In genomic region chr15:66691727-66692126, GRCh38 we compare ENCODE assay signal across 18 cellular contexts. TPM values are rescaled to one million over a fixed set of nuclear protein-coding genes. Genes with fewer than 3 reads are reported as not detected.
DNase-seq lines count a peak whose midpoint lies in the region; ATAC-seq and TF ChIP-seq lines count a peak whose summit lies in the region.
"Had no signal": no experiment of that assay in that cellular context is flagged by ENCODE, and none has a peak within 500 bp of the region (broad histone marks: within the 10 kb centered on the region; RNA-seq: fewer than 3 reads in every experiment).

No MANE protein-coding gene starts in this region.

- no peaks in the 10 kb centered on the region for H3K9me3 ChIP-seq in BLaER1
- no peaks in the 10 kb centered on the region for H3K9me3 ChIP-seq in CD4-positive, alpha-beta T cell (ENCODE audit: control insufficient read depth, low read length)
- no peaks in the 10 kb centered on the region for H3K9me3 ChIP-seq in endodermal cell (ENCODE audit: control insufficient read depth, low read length)
- H3K9me3 ChIP-seq in suprapubic skin, result no peaks in the 10 kb centered on the region
- H3K9me3 ChIP-seq: SJCRH30 had no signal

- H3K4me3 Mint-ChIP-seq in CD4-positive, alpha-beta T cell, result no peak overlapping the region
- H3K4me3 Mint-ChIP-seq in endodermal cell (no peak overlapping the region), immature natural killer cell (no peak overlapping the region)
- H3K4me3 Mint-ChIP-seq in naive thymus-derived CD8-positive, alpha-beta T cell, result no peak overlapping the region
- H3K4me3 Mint-ChIP-seq in activated CD8-positive, alpha-beta T cell treated with anti-CD3 and anti-CD28 coated beads for 36 hours, result no peak overlapping the region
- H3K4me3 Mint-ChIP-seq: CD8-positive, alpha-beta memory T cell had no signal

- H3K27me3 ChIP-seq in BLaER1 (no peaks in the 10 kb centered on the region), endodermal cell (ENCODE audit: control insufficient read depth, insufficient read depth, low read length, poor library complexity, severe bottlenecking) (no peaks in the 10 kb centered on the region), suprapubic skin (no peaks in the 10 kb centered on the region)
- no peaks in the 10 kb centered on the region for H3K27me3 ChIP-seq in CD4-positive, alpha-beta T cell (ENCODE audit: control insufficient read depth, insufficient read depth, low read length)
- H3K27me3 ChIP-seq: SJCRH30 had no signal

- no peaks in the 10 kb centered on the region for H3K36me3 Mint-ChIP-seq in CD4-positive, alpha-beta T cell (ENCODE audit: low read depth)
- no peaks in the 10 kb centered on the region for H3K36me3 Mint-ChIP-seq in endodermal cell (ENCODE audit: low read depth)
- H3K36me3 Mint-ChIP-seq in naive thymus-derived CD8-positive, alpha-beta T cell, result no peaks in the 10 kb centered on the region
- H3K36me3 Mint-ChIP-seq in activated CD8-positive, alpha-beta T cell treated with anti-CD3 and anti-CD28 coated beads for 36 hours (ENCODE audit: low read depth), result no peaks in the 10 kb centered on the region
- H3K36me3 Mint-ChIP-seq in immature natural killer cell, result no peaks in the 10 kb centered on the region
- H3K36me3 Mint-ChIP-seq: CD8-positive, alpha-beta memory T cell had no signal

- intact Hi-C loops in CD4-positive, alpha-beta T cell (cut with DNase I, micrococcal nuclease), result no loop called here
- intact Hi-C loops in activated CD8-positive, alpha-beta T cell treated with anti-CD3 and anti-CD28 coated beads for 36 hours (cut with micrococcal nuclease), result no loop called here

- no peaks in the 10 kb centered on the region for H3K9me3 Mint-ChIP-seq in CD4-positive, alpha-beta T cell
- H3K9me3 Mint-ChIP-seq in endodermal cell (peaks cover 2% of the 10 kb centered on the region), immature natural killer cell (no peaks in the 10 kb centered on the region)
- H3K9me3 Mint-ChIP-seq in naive thymus-derived CD8-positive, alpha-beta T cell, result no peaks in the 10 kb centered on the region
- H3K9me3 Mint-ChIP-seq in activated CD8-positive, alpha-beta T cell treated with anti-CD3 and anti-CD28 coated beads for 36 hours, result no peaks in the 10 kb centered on the region
- H3K9me3 Mint-ChIP-seq: CD8-positive, alpha-beta memory T cell had no signal

- TF ChIP-seq POLR2A in suprapubic skin (IDR thresholded peaks at IDR 0.05), result no peak

- H3K9ac ChIP-seq in BLaER1 (no peak overlapping the region), endodermal cell (ENCODE audit: extremely low read depth, low read length, poor library complexity, severe bottlenecking) (peak overlapping the region; percentile 81)

- H3K4me2 ChIP-seq in BLaER1, result peak overlapping the region; percentile 74; the same call in 1 of the 2 replicates
- H3K4me2 ChIP-seq: PC-9 had no signal

- H3K27me3 Mint-ChIP-seq in CD4-positive, alpha-beta T cell, result no peaks in the 10 kb centered on the region
- no peaks in the 10 kb centered on the region for H3K27me3 Mint-ChIP-seq in endodermal cell (ENCODE audit: insufficient read depth)
- no peaks in the 10 kb centered on the region for H3K27me3 Mint-ChIP-seq in naive thymus-derived CD8-positive, alpha-beta T cell
- H3K27me3 Mint-ChIP-seq in activated CD8-positive, alpha-beta T cell treated with anti-CD3 and anti-CD28 coated beads for 36 hours, result no peaks in the 10 kb centered on the region
- H3K27me3 Mint-ChIP-seq in immature natural killer cell (ENCODE audit: low read depth in 3 of 3), result peaks cover 0 to 4% (median 2%) of the 10 kb centered on the region in 3 donors
- H3K27me3 Mint-ChIP-seq: CD8-positive, alpha-beta memory T cell had no signal

- peaks cover 35% of the 10 kb centered on the region for H3K4me1 Mint-ChIP-seq in CD4-positive, alpha-beta T cell (ENCODE audit: low read depth)
- peaks cover 41% of the 10 kb centered on the region for H3K4me1 Mint-ChIP-seq in endodermal cell
- peaks cover 12 to 30% (median 24%) of the 10 kb centered on the region in 4 donors for H3K4me1 Mint-ChIP-seq in naive thymus-derived CD8-positive, alpha-beta T cell
- peaks cover 7% of the 10 kb centered on the region for H3K4me1 Mint-ChIP-seq in activated CD8-positive, alpha-beta T cell treated with anti-CD3 and anti-CD28 coated beads for 36 hours (ENCODE audit: low read depth)
- no peaks in the 10 kb centered on the region for H3K4me1 Mint-ChIP-seq in immature natural killer cell

- H4K20me1 ChIP-seq in BLaER1, result no peaks in the 10 kb centered on the region

- CTCF ChIA-PET in CD4-positive, alpha-beta T cell (lab: Charles Lee), result no interaction called here
- CTCF ChIA-PET in activated CD8-positive, alpha-beta T cell treated with anti-CD3 and anti-CD28 coated beads for 36 hours (lab: Charles Lee), result interaction anchor here (1.2 kb wide), 1 partner anchor 12 kb away, joined by 3 read pairs; no protein-coding TSS in a partner anchor

- peak overlapping the region; percentile 92 for H3K27ac Mint-ChIP-seq in CD4-positive, alpha-beta T cell
- H3K27ac Mint-ChIP-seq in endodermal cell (peak overlapping the region; percentile 98), immature natural killer cell (no peak overlapping the region)
- H3K27ac Mint-ChIP-seq in naive thymus-derived CD8-positive, alpha-beta T cell, result peak overlapping the region in 7 of 10 donors; percentile 25 to 94 (median 84)
- H3K27ac Mint-ChIP-seq in activated CD8-positive, alpha-beta T cell treated with anti-CD3 and anti-CD28 coated beads for 36 hours, result no peak overlapping the region

- peaks cover 22% of the 10 kb centered on the region for H3K4me1 ChIP-seq in BLaER1
- peaks cover 21% of the 10 kb centered on the region for H3K4me1 ChIP-seq in endodermal cell (ENCODE audit: control insufficient read depth, insufficient read depth, low read length)
- no peaks in the 10 kb centered on the region for H3K4me1 ChIP-seq in suprapubic skin
- H3K4me1 ChIP-seq: SJCRH30 had no signal

- DNase-seq in CD4-positive, alpha-beta T cell, result no peak
- DNase-seq in endodermal cell (peak; percentile 77), immature natural killer cell (no peak), suprapubic skin (ENCODE audit: low spot score in 2 of 2) (no peak)
- DNase-seq in naive thymus-derived CD8-positive, alpha-beta T cell, result no peak
- DNase-seq in activated CD8-positive, alpha-beta T cell treated with anti-CD3 and anti-CD28 coated beads for 36 hours, result no peak
- DNase-seq: CD8-positive, alpha-beta memory T cell; DND-41; GOT3; NCI-H1105 treated with DMSO at 0.1 percent for 48 hours; NCI-H187; NCI-H526 treated with DMSO at 0.1 percent for 48 hours; NK-92 treated with Interleukin-12 subunit alpha and Interleukin-12 subunit beta, amount 100 ng/mL, for 24 hours; PC-9; SJCRH30 had no signal

- H3K36me3 ChIP-seq in BLaER1 (no peaks in the 10 kb centered on the region), endodermal cell (ENCODE audit: control insufficient read depth, insufficient read depth, low read length) (no peaks in the 10 kb centered on the region), suprapubic skin (no peaks in the 10 kb centered on the region)
- H3K36me3 ChIP-seq: SJCRH30 had no signal

- no peak for ATAC-seq in CD4-positive, alpha-beta T cell (ENCODE audit: poor library complexity)
- no peak for ATAC-seq in naive thymus-derived CD8-positive, alpha-beta T cell
- no peak for ATAC-seq in activated CD8-positive, alpha-beta T cell treated with anti-CD3 and anti-CD28 coated beads for 36 hours
- no peak for ATAC-seq in GM21367 (IDR thresholded peaks at IDR 0.05; ENCODE audit: unreplicated experiment)

- H3K4me3 ChIP-seq in BLaER1 (no peak overlapping the region), endodermal cell (ENCODE audit: low read length) (no peak overlapping the region), suprapubic skin (no peak overlapping the region)
- H3K4me3 ChIP-seq: GM12878, PC-9, SJCRH30 had no signal

- peak overlapping the region; percentile 78; the same call in 1 of the 2 replicates for H3K27ac ChIP-seq in BLaER1
- no peak overlapping the region for H3K27ac ChIP-seq in CD4-positive, alpha-beta T cell (ENCODE audit: low read depth, low read length)
- peak overlapping the region; percentile 76 for H3K27ac ChIP-seq in endodermal cell (ENCODE audit: low read depth, low read length)
- no peak overlapping the region for H3K27ac ChIP-seq in suprapubic skin
- H3K27ac ChIP-seq: PC-9, SJCRH30 had no signal

- TF ChIP-seq EP300 in suprapubic skin (IDR thresholded peaks at IDR 0.05), result no peak

- POLR2A ChIA-PET in CD4-positive, alpha-beta T cell (lab: Charles Lee), result interaction anchor here (1.4 to 1.7 kb wide), 2 partner anchors 9 to 11 kb away, joined by 5 to 9 read pairs; no protein-coding TSS in a partner anchor
- POLR2A ChIA-PET in naive thymus-derived CD8-positive, alpha-beta T cell (lab: Charles Lee), result interaction anchor here (0.6 kb wide), 1 partner anchor 73 kb away, joined by 4 read pairs; no protein-coding TSS in a partner anchor
- POLR2A ChIA-PET in activated CD8-positive, alpha-beta T cell treated with anti-CD3 and anti-CD28 coated beads for 36 hours (lab: Charles Lee), result interaction anchor here (0.6 to 1.1 kb wide), 2 partner anchors 9 to 443 kb away, joined by 3 read pairs; no protein-coding TSS in a partner anchor

- no peak for TF ChIP-seq CTCF in CD4-positive, alpha-beta T cell (IDR thresholded peaks at IDR 0.05)
- TF ChIP-seq CTCF in endodermal cell (conservative IDR thresholded peaks at IDR 0.05) (no peak), suprapubic skin (IDR thresholded peaks at IDR 0.05) (no peak)
- no peak for TF ChIP-seq CTCF in activated CD8-positive, alpha-beta T cell treated with anti-CD3 and anti-CD28 coated beads for 36 hours (IDR thresholded peaks at IDR 0.05)

RNA-seq across cellular contexts. Expression of gene SMAD6, which starts 10.3 kb away (rescaled TPM):
- total RNA-seq in CD4-positive, alpha-beta T cell, result under 1 TPM; 0.59 to 0.69 TPM
- total RNA-seq in endodermal cell (100 to 1,000 TPM; 190 to 213 TPM), suprapubic skin (1 to 10 TPM; 2.9 to 7.0 (median 6.9) TPM)
- polyA plus RNA-seq in endodermal cell (2013, experiment 1 of 2), result 16.0 TPM
- polyA plus RNA-seq in endodermal cell (2013, experiment 2 of 2), result 17.3 TPM
- total RNA-seq in naive thymus-derived CD8-positive, alpha-beta T cell, result under 1 TPM; 0.08 to 0.16 TPM
- not detected for polyA plus RNA-seq in naive thymus-derived CD8-positive, alpha-beta T cell
- total RNA-seq in activated CD8-positive, alpha-beta T cell treated with anti-CD3 and anti-CD28 coated beads for 36 hours, result under 1 TPM; 0.25 to 0.41 TPM
- polyA plus RNA-seq in immature natural killer cell, result not detected
- polyA plus RNA-seq: CD8-positive, alpha-beta memory T cell had no signal

Comparison
In these comparisons a context has a peak if more than half of its experiments do, and no peak if none do; other contexts are left out.
1. H3K27ac ChIP-seq: peak in BLaER1 (single experiment) and endodermal cell (single experiment); none in CD4-positive, alpha-beta T cell (single experiment) and suprapubic skin (single experiment).
2. H3K27ac Mint-ChIP-seq: peak in CD4-positive, alpha-beta T cell (single experiment), endodermal cell (single experiment) and naive thymus-derived CD8-positive, alpha-beta T cell (7 of 10); none in activated CD8-positive, alpha-beta T cell treated with anti-CD3 and anti-CD28 coated beads for 36 hours (single experiment) and immature natural killer cell (0 of 6).
3. RNA of gene SMAD6, which starts 10.3 kb away (total RNA-seq): 190 to 213 TPM in endodermal cell; 2.9 to 7.0 TPM in suprapubic skin, 0.59 to 0.69 TPM in CD4-positive, alpha-beta T cell, 0.25 to 0.41 TPM in activated CD8-positive, alpha-beta T cell treated with anti-CD3 and anti-CD28 coated beads for 36 hours and 0.08 to 0.16 TPM in naive thymus-derived CD8-positive, alpha-beta T cell; every median in the first group is over 10 times any median in the second.